Comparison of ENCODE assay signal across 13 cellular contexts in the genomic region with DNA sequence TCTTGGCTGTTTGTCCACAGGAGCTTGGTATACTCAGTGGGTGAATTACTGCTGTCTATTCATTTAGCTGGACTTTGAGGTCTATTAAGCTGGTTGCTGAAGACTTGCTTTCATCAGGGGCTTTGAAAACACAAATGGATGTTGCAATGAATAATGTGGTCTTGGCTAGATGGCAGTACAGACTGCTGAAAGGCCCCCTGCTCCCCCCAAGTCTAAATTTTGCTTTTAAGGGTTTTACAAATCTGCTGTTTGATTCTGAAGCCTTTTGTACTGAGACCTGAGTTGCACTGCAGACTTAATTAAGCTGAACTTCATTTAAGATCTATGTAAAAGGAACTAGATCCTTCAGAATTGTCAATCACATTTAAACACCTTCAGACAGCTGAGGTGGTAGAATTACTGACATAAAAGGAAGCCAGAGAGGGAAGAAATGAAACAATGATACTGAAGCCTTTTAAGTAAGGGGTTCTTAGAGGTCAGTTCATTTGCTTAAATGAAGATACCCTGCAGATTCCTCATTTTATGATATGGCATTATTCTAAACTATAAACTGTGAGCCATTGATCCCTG. TPM values are rescaled to one million over a fixed set of nuclear protein-coding genes. Genes with fewer than 3 reads are reported as not detected.
DNase-seq lines count a peak whose midpoint lies in the region; ATAC-seq and TF ChIP-seq lines count a peak whose summit lies in the region.
"Had no signal": no experiment of that assay in that cellular context is flagged by ENCODE, and none has a peak within 500 bp of the region (broad histone marks: within the 10 kb centered on the region; RNA-seq: fewer than 3 reads in every experiment).

No MANE protein-coding gene starts in this region.

- POLR2A ChIA-PET in MCF 10A (lab: Yijun Ruan, JAX) = interaction anchor here (1.5 kb wide), 1 partner anchor 14 kb away, joined by 3 read pairs; no protein-coding TSS in a partner anchor

- H3K4me3 Mint-ChIP-seq in MCF 10A (ENCODE audit: unreplicated experiment) = no peak overlapping the region
- H3K4me3 Mint-ChIP-seq: activated CD4-positive, alpha-beta memory T cell treated with anti-CD3 and anti-CD28 coated beads for 36 hours; activated T-helper 17 cell treated with anti-CD3 and anti-CD28 coated beads, Interleukin-2, amount 50 U/mL, for 72 hours had no signal

- no peaks in the 10 kb centered on the region for H3K9me3 Mint-ChIP-seq in MCF 10A (ENCODE audit: unreplicated experiment)
- H3K9me3 Mint-ChIP-seq: activated CD4-positive, alpha-beta memory T cell treated with anti-CD3 and anti-CD28 coated beads for 36 hours; activated T-helper 17 cell treated with anti-CD3 and anti-CD28 coated beads, Interleukin-2, amount 50 U/mL, for 72 hours had no signal

- DNase-seq in NCI-H82 (lab: John Stamatoyannopoulos, UW) = peak; percentile 6
- DNase-seq in NCI-H82 treated with DMSO at 0.1 percent for 48 hours (lab: John Stamatoyannopoulos, UW; ENCODE audit: unreplicated experiment) = no peak
- peak; percentile 62 for DNase-seq in SK-N-DZ (ENCODE audit: low spot score)
- DNase-seq in hepatic stellate cell (ENCODE audit: low spot score) = peak; percentile 6
- DNase-seq in KG1 (lab: John Stamatoyannopoulos, UW) = no peak
- no peak for DNase-seq in NCI-H2171 treated with DMSO at 0.1 percent for 48 hours (lab: John Stamatoyannopoulos, UW)
- no peak for DNase-seq in MCF 10A (ENCODE audit: unreplicated experiment)
- DNase-seq: ACHN; activated CD4-positive, alpha-beta memory T cell treated with anti-CD3 and anti-CD28 coated beads for 36 hours; left colon; PC-3 had no signal

- CTCF ChIA-PET in MCF 10A (lab: Yijun Ruan, JAX) = interaction anchor here (0.6 to 7.1 kb wide), 7 partner anchors 19 to 1921 kb away, joined by 3 to 92 read pairs (median 4); no protein-coding TSS in a partner anchor

- intact Hi-C loops in MCF 10A (cut with micrococcal nuclease) = no loop called here

- H3K4me1 Mint-ChIP-seq in MCF 10A (ENCODE audit: insufficient read depth, unreplicated experiment) = peaks cover 6% of the 10 kb centered on the region

- BruUV-seq in MCF 10A (replicated peaks; lab: Mats Ljungman, UMichigan) = no TSS peak

- ATAC-seq in GM19397 (IDR thresholded peaks at IDR 0.05; ENCODE audit: unreplicated experiment) = no peak
- ATAC-seq: activated T-helper 17 cell treated with anti-CD3 and anti-CD28 coated beads, Interleukin-2, amount 50 U/mL, for 72 hours; left colon; PC-3 had no signal

- H3K36me3 Mint-ChIP-seq in MCF 10A (ENCODE audit: insufficient read depth, unreplicated experiment) = no peaks in the 10 kb centered on the region
- H3K36me3 Mint-ChIP-seq: activated CD4-positive, alpha-beta memory T cell treated with anti-CD3 and anti-CD28 coated beads for 36 hours had no signal

- peaks cover 64% of the 10 kb centered on the region for H3K27me3 Mint-ChIP-seq in MCF 10A (ENCODE audit: insufficient read depth, unreplicated experiment)

- TF ChIP-seq CTCF in MCF 10A (IDR thresholded peaks at IDR 0.05; ENCODE audit: unreplicated experiment) = no peak

- H3K27ac Mint-ChIP-seq in MCF 10A (ENCODE audit: low read depth, unreplicated experiment) = no peak overlapping the region
- H3K27ac Mint-ChIP-seq: activated CD4-positive, alpha-beta memory T cell treated with anti-CD3 and anti-CD28 coated beads for 36 hours; activated T-helper 17 cell treated with anti-CD3 and anti-CD28 coated beads, Interleukin-2, amount 50 U/mL, for 72 hours had no signal

RNA-seq across cellular contexts. Expression of gene KCTD16, which starts 37.3 kb away (rescaled TPM):
- polyA plus RNA-seq in SK-N-DZ (2014; cell fraction: cytosol; rRNA removed) = 5.8 and 8.0 TPM in 2 replicates
- 12.3 and 16.0 TPM in 2 replicates for polyA plus RNA-seq in SK-N-DZ (2014; cell fraction: nucleus; rRNA removed)
- total RNA-seq in MCF 10A (2022) = 0.16 and 0.20 TPM in 2 replicates
- total RNA-seq: PC-3 had no signal

RNA-seq across cellular contexts. Expression of gene YIPF5, which starts 37.5 kb away (rescaled TPM):
- 37.9 and 42.0 TPM in 2 replicates for polyA plus RNA-seq in SK-N-DZ (2014; cell fraction: cytosol; rRNA removed)
- 18.4 and 19.9 TPM in 2 replicates for polyA plus RNA-seq in SK-N-DZ (2014; cell fraction: nucleus; rRNA removed)
- 88.7 and 115 TPM in 2 replicates for total RNA-seq in MCF 10A (2022)

Comparison
In these comparisons a context has a peak if more than half of its experiments do, and no peak if none do; other contexts are left out.
1. DNase-seq: peak in NCI-H82 (single experiment), SK-N-DZ (single experiment) and hepatic stellate cell (single experiment); none in NCI-H82 treated with DMSO at 0.1 percent for 48 hours (single experiment), KG1 (single experiment), NCI-H2171 treated with DMSO at 0.1 percent for 48 hours (single experiment) and MCF 10A (single experiment).